ENCODE assay signal across 22 cellular contexts in genomic region chr13:52994865-52995264, GRCh38. TPM values are rescaled to one million over a fixed set of nuclear protein-coding genes. Genes with fewer than 3 reads are reported as not detected.
DNase-seq lines count a peak whose midpoint lies in the region; ATAC-seq, FAIRE-seq and TF ChIP-seq lines count a peak whose summit lies in the region.
"Had no signal": no experiment of that assay in that cellular context is flagged by ENCODE, and none has a peak within 500 bp of the region (broad histone marks: within the 10 kb centered on the region; RNA-seq: fewer than 3 reads in every experiment).

No MANE protein-coding gene starts in this region.

- H3K79me2 ChIP-seq in DND-41 (ENCODE audit: insufficient read depth, low read length), result no peaks in the 10 kb centered on the region

- H3K4me2 ChIP-seq in DND-41 (ENCODE audit: insufficient read depth, low read length), result 0 out of 2 replicates have a peak overlapping the region, but pooled peaks have one; percentile 0

- peak; percentile 13 for DNase-seq in NCI-H1694 (lab: John Stamatoyannopoulos, UW)
- no peak for DNase-seq in NCI-H1694 treated with DMSO at 0.1 percent for 48 hours (lab: John Stamatoyannopoulos, UW)
- no peak for DNase-seq in DND-41
- DNase-seq in NCI-H82 treated with DMSO at 0.1 percent for 48 hours (lab: John Stamatoyannopoulos, UW; ENCODE audit: unreplicated experiment), result peak; percentile 78
- no peak for DNase-seq in nephron progenitor cell
- no peak for DNase-seq in H54 (ENCODE audit: insufficient read length, low spot score)
- no peak for DNase-seq in H7
- DNase-seq in hippocampal formation (lab: John Stamatoyannopoulos, UW), result no peak
- DNase-seq: BE2C; Caco-2; CD4-positive, alpha-beta T cell; NCI-H1436 treated with DMSO at 0.1 percent for 48 hours; NCI-H2081; NCI-H226; NCI-H526; OCI-M1; Right ventricle myocardium superior had no signal

- peak overlapping the region; percentile 60 for H3K27ac Mint-ChIP-seq in nephron progenitor cell
- H3K27ac Mint-ChIP-seq: CD4-positive, alpha-beta T cell; IgD-negative memory B cell had no signal

- no peaks in the 10 kb centered on the region for H3K36me3 Mint-ChIP-seq in nephron progenitor cell (ENCODE audit: low read depth)
- H3K36me3 Mint-ChIP-seq: IgD-negative memory B cell had no signal

- FAIRE-seq in H54 (lab: Jason Lieb, UNC), result no peak
- FAIRE-seq: A204.1, G401.6 had no signal

- H3K27me3 ChIP-seq in DND-41 (ENCODE audit: insufficient read depth, low read length, poor library complexity) (no peaks in the 10 kb centered on the region), H7 (ENCODE audit: control insufficient read depth, insufficient read depth, low read length) (no peaks in the 10 kb centered on the region)
- H3K27me3 ChIP-seq: BE2C had no signal

- H3K27me3 Mint-ChIP-seq in nephron progenitor cell (ENCODE audit: low read depth, poor library complexity), result peaks cover 3% of the 10 kb centered on the region

- TF ChIP-seq POLR2A in H54 (IDR thresholded peaks at IDR 0.05; ENCODE audit: low read depth, low read length), result no peak

- no peak overlapping the region for H3K4me3 Mint-ChIP-seq in nephron progenitor cell
- H3K4me3 Mint-ChIP-seq: CD4-positive, alpha-beta T cell; IgD-negative memory B cell had no signal

- TF ChIP-seq CTCF in DND-41 (IDR thresholded peaks at IDR 0.05; ENCODE audit: borderline replicate concordance, extremely low read depth, low read length, poor library complexity, severe bottlenecking) (no peak), nephron progenitor cell (IDR thresholded peaks at IDR 0.05) (no peak)

- H3K4me1 ChIP-seq in DND-41 (ENCODE audit: insufficient read depth, low read length), result peaks cover 17% of the 10 kb centered on the region
- H3K4me1 ChIP-seq: BE2C, Caco-2, HAP-1 had no signal

- ATAC-seq in DND-41 (ENCODE audit: insufficient read depth, low read depth), result peak; percentile 40; the same call in 1 of the 3 replicates

- peaks cover 3% of the 10 kb centered on the region for H3K9me3 Mint-ChIP-seq in nephron progenitor cell
- H3K9me3 Mint-ChIP-seq: CD4-positive, alpha-beta T cell; IgD-negative memory B cell had no signal

- no peak overlapping the region for H2AFZ ChIP-seq in DND-41 (ENCODE audit: low read depth, low read length)

- no peaks in the 10 kb centered on the region for H3K9me3 ChIP-seq in DND-41 (ENCODE audit: insufficient read depth, low read length, severe bottlenecking)
- H3K9me3 ChIP-seq: BE2C, Caco-2, HAP-1 had no signal

- H3K27ac ChIP-seq in DND-41 (ENCODE audit: low read length), result no peak overlapping the region

- H3K36me3 ChIP-seq in DND-41 (ENCODE audit: insufficient read depth, low read length) (no peaks in the 10 kb centered on the region), H7 (replicated peaks; ENCODE audit: control insufficient read depth, insufficient read depth, low read length) (no peaks in the 10 kb centered on the region)
- H3K36me3 ChIP-seq: BE2C, HAP-1 had no signal

- H3K9ac ChIP-seq in DND-41 (ENCODE audit: low read depth, low read length), result no peak overlapping the region

- no peaks in the 10 kb centered on the region for H4K20me1 ChIP-seq in DND-41 (ENCODE audit: insufficient read depth, low read length)

- no peak overlapping the region for H3K4me3 ChIP-seq in DND-41 (ENCODE audit: low read depth in 1 of 2, low read length in 2 of 2)
- no peak overlapping the region for H3K4me3 ChIP-seq in H7 (ENCODE audit: insufficient read depth, low read depth, low read length)
- H3K4me3 ChIP-seq: HAP-1 had no signal

- peaks cover 13% of the 10 kb centered on the region for H3K4me1 Mint-ChIP-seq in nephron progenitor cell

RNA-seq across cellular contexts. Expression of gene OLFM4, which starts 33.7 kb away (rescaled TPM):
- not detected in 2 replicates for total RNA-seq in H7 (2014; rRNA removed; shearing (Covaris generic))
- total RNA-seq: Caco-2; CD4-positive, alpha-beta T cell; MCF 10A had no signal

Comparison
In these comparisons a context has a peak if more than half of its experiments do, and no peak if none do; other contexts are left out.
1. DNase-seq: peak in NCI-H1694 (single experiment) and NCI-H82 treated with DMSO at 0.1 percent for 48 hours (single experiment); none in NCI-H1694 treated with DMSO at 0.1 percent for 48 hours (single experiment), DND-41 (single experiment), nephron progenitor cell (single experiment), H54 (single experiment), H7 (single experiment) and hippocampal formation (0 of 2).